Comparison of ENCODE assay signal across 13 cellular contexts in the genomic region with DNA sequence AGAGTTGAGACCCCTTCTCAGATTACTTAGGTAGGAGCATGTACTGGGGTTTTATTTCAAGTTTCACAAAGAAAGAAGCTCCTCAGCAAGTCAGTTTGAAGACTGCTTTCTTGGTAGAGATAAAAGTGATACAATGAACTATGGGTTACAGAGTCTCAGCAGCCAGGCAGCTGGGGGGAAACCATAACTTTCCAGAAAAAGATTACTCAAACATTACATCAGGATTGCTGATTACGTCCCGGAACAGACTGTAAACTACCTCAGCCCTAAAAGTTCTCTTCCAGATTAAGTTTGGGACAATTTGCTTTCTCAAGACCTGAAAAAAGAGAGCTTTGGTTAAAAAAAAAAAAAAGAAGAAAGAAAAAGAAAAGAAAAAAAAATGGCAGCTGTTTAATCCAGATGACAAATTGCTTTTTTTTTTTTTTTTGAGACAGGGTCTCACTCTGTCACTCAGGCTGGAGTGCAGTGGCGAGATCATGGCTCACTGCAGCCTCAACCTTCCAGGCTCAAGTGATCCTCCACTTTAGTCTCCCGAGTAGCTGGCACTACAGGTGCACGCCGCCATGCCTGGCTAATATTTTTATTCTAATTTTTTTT. TPM values are rescaled to one million over a fixed set of nuclear protein-coding genes. Genes with fewer than 3 reads are reported as not detected.
DNase-seq lines count a peak whose midpoint lies in the region; ATAC-seq and TF ChIP-seq lines count a peak whose summit lies in the region.
"Had no signal": no experiment of that assay in that cellular context is flagged by ENCODE, and none has a peak within 500 bp of the region (broad histone marks: within the 10 kb centered on the region; RNA-seq: fewer than 3 reads in every experiment).

No MANE protein-coding gene starts in this region.

- H3K4me1 Mint-ChIP-seq in type B pancreatic cell (ENCODE audit: unreplicated experiment) (peaks cover 44% of the 10 kb centered on the region), endothelial cell (ENCODE audit: unreplicated experiment) (peaks cover 19% of the 10 kb centered on the region)

- H3K27me3 Mint-ChIP-seq in type B pancreatic cell (no peaks in the 10 kb centered on the region), endothelial cell (ENCODE audit: unreplicated experiment) (no peaks in the 10 kb centered on the region)

- H3K4me3 ChIP-seq in body of pancreas = no peak overlapping the region

- 65% methylated on average over 6 of the region's 6 CpGs for whole genome bisulfite sequencing in body of pancreas, 2 donors

- peaks cover 23% of the 10 kb centered on the region for H3K4me1 ChIP-seq in body of pancreas

- H3K27ac Mint-ChIP-seq in type B pancreatic cell = peak overlapping the region; percentile 79
- no peak overlapping the region for H3K27ac Mint-ChIP-seq in endothelial cell (ENCODE audit: unreplicated experiment)
- H3K27ac Mint-ChIP-seq: activated CD8-positive, alpha-beta T cell treated with anti-CD3 and anti-CD28 coated beads, Interleukin-2, amount 10 ng/mL, durations not matched to agents 7 days and 5 days; activated T-helper 1 cell treated with anti-CD3 and anti-CD28 coated beads, Interleukin-12 subunit alpha, Interleukin-12 subunit beta, Interleukin-2, Interleukin-4 antibody, amounts not matched to agents 30 ng/mL and 10 ng/mL and 1 ng/mL, durations not matched to agents 14 hours and 24 hours and 36 hours had no signal

- peak overlapping the region; percentile 31 for H3K4me3 Mint-ChIP-seq in type B pancreatic cell
- no peak overlapping the region for H3K4me3 Mint-ChIP-seq in endothelial cell (ENCODE audit: unreplicated experiment)
- H3K4me3 Mint-ChIP-seq: activated CD8-positive, alpha-beta T cell treated with anti-CD3 and anti-CD28 coated beads, Interleukin-2, amount 10 ng/mL, durations not matched to agents 7 days and 5 days; activated T-helper 1 cell treated with anti-CD3 and anti-CD28 coated beads, Interleukin-12 subunit alpha, Interleukin-12 subunit beta, Interleukin-2, Interleukin-4 antibody, amounts not matched to agents 30 ng/mL and 10 ng/mL and 1 ng/mL, durations not matched to agents 14 hours and 24 hours and 36 hours had no signal

- intact Hi-C loops in body of pancreas (cut with DNase I) = no loop called here

- H3K36me3 ChIP-seq in body of pancreas (replicated peaks in 1 of 2; ENCODE audit: insufficient read depth in 1 of 2, low read depth in 2 of 2) = no peaks in the 10 kb centered on the region

- H3K27me3 ChIP-seq in body of pancreas = no peaks in the 10 kb centered on the region

- peak; percentile 39 for DNase-seq in NCI-H226
- DNase-seq in body of pancreas = no peak
- peak; percentile 22 for DNase-seq in mesenteric fat pad (ENCODE audit: low spot score)
- no peak for DNase-seq in type B pancreatic cell (ENCODE audit: extremely low spot score, unreplicated experiment)
- no peak for DNase-seq in endothelial cell (ENCODE audit: low spot score)
- DNase-seq in NCI-H526 (lab: John Stamatoyannopoulos, UW) = no peak
- DNase-seq: activated CD8-positive, alpha-beta T cell treated with anti-CD3 and anti-CD28 coated beads, Interleukin-2, amount 10 ng/mL, durations not matched to agents 7 days and 5 days; glutamatergic neuron; kidney; NCI-H187; NCI-H510A treated with DMSO at 0.1 percent for 48 hours had no signal

- ATAC-seq in body of pancreas = no peak
- ATAC-seq in GM18870 (IDR thresholded peaks at IDR 0.05; ENCODE audit: unreplicated experiment) = no peak
- ATAC-seq: activated CD8-positive, alpha-beta T cell treated with anti-CD3 and anti-CD28 coated beads, Interleukin-2, amount 10 ng/mL, durations not matched to agents 7 days and 5 days had no signal

- TF ChIP-seq CTCF in body of pancreas (IDR thresholded peaks at IDR 0.05) (no peak), type B pancreatic cell (conservative IDR thresholded peaks at IDR 0.05) (no peak), endothelial cell (IDR thresholded peaks at IDR 0.05; ENCODE audit: unreplicated experiment) (no peak)

- H3K9me3 Mint-ChIP-seq in type B pancreatic cell (no peaks in the 10 kb centered on the region), endothelial cell (ENCODE audit: unreplicated experiment) (no peaks in the 10 kb centered on the region)
- H3K9me3 Mint-ChIP-seq: activated T-helper 1 cell treated with anti-CD3 and anti-CD28 coated beads, Interleukin-12 subunit alpha, Interleukin-12 subunit beta, Interleukin-2, Interleukin-4 antibody, amounts not matched to agents 30 ng/mL and 10 ng/mL and 1 ng/mL, durations not matched to agents 14 hours and 24 hours and 36 hours had no signal

- H3K36me3 Mint-ChIP-seq in type B pancreatic cell (no peaks in the 10 kb centered on the region), endothelial cell (ENCODE audit: low read depth, unreplicated experiment) (no peaks in the 10 kb centered on the region)

- H3K27ac ChIP-seq in body of pancreas = peak overlapping the region in 3 of 4 donors; percentile 18 to 69 (median 54)

- no peak for TF ChIP-seq POLR2A in body of pancreas (IDR thresholded peaks at IDR 0.05)

- H3K9me3 ChIP-seq in body of pancreas = no peaks in the 10 kb centered on the region

RNA-seq across cellular contexts. Expression of a gene that starts 16.6 kb away (rescaled TPM):
- total RNA-seq in body of pancreas (100 to 1,000 TPM; 483 to 493 TPM), mesenteric fat pad (859 TPM), type B pancreatic cell (ENCODE audit: low replicate concordance) (440 and 517 TPM in 2 replicates), endothelial cell (ENCODE audit: unreplicated experiment) (479 TPM)

RNA-seq across cellular contexts. Expression of a gene that starts 56.5 kb away (rescaled TPM):
- total RNA-seq in body of pancreas (10 to 100 TPM in 1 of 2 donors, 1 to 10 TPM in 1; 6.3 to 17.9 TPM), mesenteric fat pad (52.0 TPM), type B pancreatic cell (ENCODE audit: low replicate concordance) (37.9 and 51.2 TPM in 2 replicates), endothelial cell (ENCODE audit: unreplicated experiment) (99.1 TPM)

Comparison
In these comparisons a context has a peak if more than half of its experiments do, and no peak if none do; other contexts are left out.
1. DNase-seq: peak in NCI-H226 (single experiment) and mesenteric fat pad (single experiment); none in body of pancreas (0 of 4), type B pancreatic cell (single experiment), endothelial cell (single experiment) and NCI-H526 (0 of 2).